In genomic region chr5:32510860-32511259, GRCh38 we compare ENCODE assay signal across 6 cellular contexts.
"Had no signal": no experiment of that assay in that cellular context is flagged by ENCODE, and none has a peak within 500 bp of the region (broad histone marks: within the 10 kb centered on the region; RNA-seq: fewer than 3 reads in every experiment).

No MANE protein-coding gene starts in this region.

- H3K4me2 ChIP-seq: GM23338 had no signal

- DNase-seq: H9, HCEC 1CT, HFFc6, KG1 had no signal

- H2AFZ ChIP-seq: GM23338 had no signal

- H3K4me3 ChIP-seq: GM23338, K562 had no signal

- ATAC-seq: GM23338, K562 had no signal
